Comparison of ENCODE assay signal across 1 cellular context in genomic region chr13:20188649-20189553, GRCh38.
TF ChIP-seq lines count a peak whose summit lies in the region.

No MANE protein-coding gene starts in this region.

TF ChIP-seq in IMR-90, 13 proteins besides CTCF, POLR2A, EP300 and RAD21 (continued from another document):
- TF ChIP-seq ELK1 (IDR thresholded peaks at IDR 0.05; ENCODE audit: borderline replicate concordance, low read depth, low read length) (no peak), MAFK (IDR thresholded peaks at IDR 0.05; ENCODE audit: low read depth, low read length) (no peak), BHLHE40 (IDR thresholded peaks at IDR 0.05; ENCODE audit: low read depth, low read length) (no peak), MXI1 (IDR thresholded peaks at IDR 0.05; ENCODE audit: borderline replicate concordance, low read depth, low read length) (no peak), SMC3 (IDR thresholded peaks at IDR 0.05; ENCODE audit: low read depth, low read length) (no peak), USF2 (IDR thresholded peaks at IDR 0.05; ENCODE audit: low read depth, low read length) (no peak), RFX5 (IDR thresholded peaks at IDR 0.05; ENCODE audit: low read depth, low read length) (no peak), MAZ (IDR thresholded peaks at IDR 0.05; ENCODE audit: borderline replicate concordance, low read depth, low read length) (no peak), FOS (IDR thresholded peaks at IDR 0.05; ENCODE audit: low read depth, low read length) (no peak), CHD1 (IDR thresholded peaks at IDR 0.05; ENCODE audit: low read depth, low read length) (no peak), RCOR1 (IDR thresholded peaks at IDR 0.05; ENCODE audit: insufficient replicate concordance, low read length) (no peak), NFE2L2 (IDR thresholded peaks at IDR 0.05; ENCODE audit: low read depth, low read length) (no peak)
